27 cellular contexts compared by ENCODE assay signal in the genomic region with DNA sequence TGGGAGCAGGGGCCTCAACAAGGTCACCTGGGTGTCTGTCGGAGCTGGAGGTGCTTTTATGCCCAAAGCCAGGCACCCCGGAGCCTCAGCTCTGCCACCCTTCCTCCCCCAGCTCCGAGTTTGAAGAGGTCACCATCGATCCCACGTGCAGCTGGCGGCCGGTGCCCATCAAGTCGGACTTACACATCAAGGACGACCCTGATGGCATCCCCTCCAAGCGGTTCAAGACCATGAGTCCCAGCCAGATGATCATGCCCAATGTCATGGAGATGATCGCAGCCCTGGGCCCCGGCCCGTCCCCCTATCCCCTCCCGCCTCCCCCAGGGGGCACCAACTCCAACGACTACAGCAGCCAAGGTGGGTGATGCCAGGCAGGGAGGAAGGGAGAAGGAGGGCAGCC.
"Had no signal": no experiment of that assay in that cellular context is flagged by ENCODE, and none has a peak within 500 bp of the region (broad histone marks: within the 10 kb centered on the region; RNA-seq: fewer than 3 reads in every experiment).

No MANE protein-coding gene starts in this region.

- H3K27ac ChIP-seq: brain microvascular endothelial cell, cardiac muscle cell, VCaP had no signal

- ATAC-seq: activated CD4-positive, alpha-beta T cell treated with anti-CD3 and anti-CD28 coated beads for 36 hours; activated T-helper 17 cell treated with anti-CD3 and anti-CD28 coated beads, Interleukin-2, amount 50 U/mL, for 72 hours had no signal

- H3K4me1 Mint-ChIP-seq: activated CD4-positive, alpha-beta T cell treated with anti-CD3 and anti-CD28 coated beads for 36 hours had no signal

- DNase-seq: activated CD4-positive, alpha-beta memory T cell treated with anti-CD3 and anti-CD28 coated beads, Interleukin-2, amount 10 ng/mL, durations not matched to agents 7 days and 5 days; activated CD4-positive, alpha-beta T cell treated with anti-CD3 and anti-CD28 coated beads for 36 hours; activated CD4-positive, alpha-beta T cell treated with anti-CD3 and anti-CD28 coated beads, Interleukin-2, amount 50 U/mL, for 1 hour; activated gamma-delta T cell; activated naive CD4-positive, alpha-beta T cell treated with anti-CD3 and anti-CD28 coated beads for 36 hours; activated T-cell treated with anti-CD3 and anti-CD28 coated beads for 4 hours; activated T-cell treated with anti-CD3 and anti-CD28 coated beads, Interleukin-2, amount 50 U/mL, for 48 hours; amygdala; brain microvascular endothelial cell; KG1; NCI-H1092; NCI-H1417; NCI-H1694; NCI-H2029; NCI-H2107; NCI-H510A treated with DMSO at 0.1 percent for 48 hours; NCI-H69; NK-92 treated with Interleukin-12 subunit alpha and Interleukin-12 subunit beta, amount 100 ng/mL, for 24 hours; OCI-M1; SIG-M5; T-helper 1 cell had no signal

- FAIRE-seq: astrocyte, RCC 7860 had no signal

- H3K4me3 ChIP-seq: cardiac muscle cell had no signal

- H3K9me3 Mint-ChIP-seq: activated CD4-positive, alpha-beta memory T cell treated with anti-CD3 and anti-CD28 coated beads, Interleukin-2, amount 10 ng/mL, durations not matched to agents 7 days and 5 days; activated naive CD4-positive, alpha-beta T cell treated with anti-CD3 and anti-CD28 coated beads for 36 hours; activated T-helper 17 cell treated with anti-CD3 and anti-CD28 coated beads, Interleukin-2, amount 50 U/mL, for 72 hours had no signal

- H3K27ac Mint-ChIP-seq: activated CD4-positive, alpha-beta memory T cell treated with anti-CD3 and anti-CD28 coated beads, Interleukin-2, amount 10 ng/mL, durations not matched to agents 7 days and 5 days; activated CD4-positive, alpha-beta T cell treated with anti-CD3 and anti-CD28 coated beads for 36 hours; activated naive CD4-positive, alpha-beta T cell treated with anti-CD3 and anti-CD28 coated beads for 36 hours; activated naive CD8-positive, alpha-beta T cell; activated T-helper 17 cell treated with anti-CD3 and anti-CD28 coated beads, Interleukin-2, amount 50 U/mL, for 72 hours had no signal

- H3K4me3 Mint-ChIP-seq: activated CD4-positive, alpha-beta memory T cell treated with anti-CD3 and anti-CD28 coated beads, Interleukin-2, amount 10 ng/mL, durations not matched to agents 7 days and 5 days; activated CD4-positive, alpha-beta T cell treated with anti-CD3 and anti-CD28 coated beads for 36 hours; activated naive CD4-positive, alpha-beta T cell treated with anti-CD3 and anti-CD28 coated beads for 36 hours; activated naive CD8-positive, alpha-beta T cell; activated T-helper 17 cell treated with anti-CD3 and anti-CD28 coated beads, Interleukin-2, amount 50 U/mL, for 72 hours had no signal

- H3K27me3 ChIP-seq: brain microvascular endothelial cell, cardiac muscle cell had no signal
